ENCODE assay signal across 2 cellular contexts in the genomic region with DNA sequence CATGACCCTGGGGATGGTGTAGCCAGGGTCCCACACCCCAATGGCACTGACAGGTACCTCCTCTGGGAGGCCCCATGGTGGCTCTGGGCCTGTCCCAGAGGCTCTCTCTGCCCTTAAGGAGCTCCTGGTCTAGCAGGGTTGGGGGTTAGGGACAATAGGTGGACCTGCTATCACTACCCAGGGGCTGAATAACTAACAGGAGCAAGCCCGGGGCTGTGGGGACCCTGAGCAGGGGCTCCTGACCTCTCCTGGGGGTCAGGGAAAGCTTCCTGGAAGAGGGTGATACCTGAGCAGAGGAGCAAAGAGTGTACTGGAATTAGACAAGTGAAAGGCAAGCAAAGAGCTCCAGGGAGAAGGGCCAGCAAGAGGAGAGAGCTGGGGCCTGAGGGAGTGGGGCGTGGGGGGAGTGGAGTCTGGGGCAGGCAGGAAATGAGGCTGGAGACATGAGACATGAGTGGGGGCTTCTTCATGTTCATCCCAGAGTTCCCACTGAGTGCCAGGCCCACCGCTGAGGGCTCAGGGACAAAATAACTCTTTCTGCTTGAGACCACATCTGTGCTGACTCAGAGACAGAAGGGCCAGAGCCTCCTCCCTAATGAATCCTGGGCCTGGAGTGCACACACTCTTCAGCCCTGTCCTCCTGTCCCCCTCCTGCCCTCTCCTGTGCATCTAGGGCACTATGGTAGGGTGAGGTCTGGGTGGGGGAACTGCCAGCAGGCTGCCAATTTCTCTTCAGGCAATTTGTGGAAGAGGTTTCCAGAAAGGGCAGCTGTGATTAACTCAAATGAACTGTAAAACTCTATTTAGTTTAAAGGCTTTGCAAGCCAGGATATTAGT.
A peak's percentile ranks its signal among the peaks of the same experiment; 100 is the strongest.
TF ChIP-seq lines count a peak whose summit lies in the region.

No MANE protein-coding gene starts in this region.

TF ChIP-seq in SK-N-SH, 30 proteins besides CTCF, POLR2A, EP300 and RAD21 (continued from another document):
- peak; percentile 28 for TF ChIP-seq CHD2 (IDR thresholded peaks at IDR 0.05; ENCODE audit: low read length, partially characterized antibody)
- TF ChIP-seq SMC3 (IDR thresholded peaks at IDR 0.05; ENCODE audit: low read depth, low read length), result peak; percentile 4; the same call in 1 of the 2 replicates

TF ChIP-seq in SK-N-SH treated with all-trans-retinoic acid at 6 μM for 48 hours, 23 proteins besides CTCF, POLR2A, EP300 and RAD21 (continued from another document):
- TF ChIP-seq, protein P1, sequence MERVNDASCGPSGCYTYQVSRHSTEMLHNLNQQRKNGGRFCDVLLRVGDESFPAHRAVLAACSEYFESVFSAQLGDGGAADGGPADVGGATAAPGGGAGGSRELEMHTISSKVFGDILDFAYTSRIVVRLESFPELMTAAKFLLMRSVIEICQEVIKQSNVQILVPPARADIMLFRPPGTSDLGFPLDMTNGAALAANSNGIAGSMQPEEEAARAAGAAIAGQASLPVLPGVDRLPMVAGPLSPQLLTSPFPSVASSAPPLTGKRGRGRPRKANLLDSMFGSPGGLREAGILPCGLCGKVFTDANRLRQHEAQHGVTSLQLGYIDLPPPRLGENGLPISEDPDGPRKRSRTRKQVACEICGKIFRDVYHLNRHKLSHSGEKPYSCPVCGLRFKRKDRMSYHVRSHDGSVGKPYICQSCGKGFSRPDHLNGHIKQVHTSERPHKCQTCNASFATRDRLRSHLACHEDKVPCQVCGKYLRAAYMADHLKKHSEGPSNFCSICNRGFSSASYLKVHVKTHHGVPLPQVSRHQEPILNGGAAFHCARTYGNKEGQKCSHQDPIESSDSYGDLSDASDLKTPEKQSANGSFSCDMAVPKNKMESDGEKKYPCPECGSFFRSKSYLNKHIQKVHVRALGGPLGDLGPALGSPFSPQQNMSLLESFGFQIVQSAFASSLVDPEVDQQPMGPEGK (CRISPR knock-in tag; IDR thresholded peaks at IDR 0.05; ENCODE audit: borderline replicate concordance), result no peak
- TF ChIP-seq ARNTL (CRISPR knock-in tag; IDR thresholded peaks at IDR 0.05; ENCODE audit: borderline replicate concordance, low read depth) (no peak), OSR1 (CRISPR knock-in tag; IDR thresholded peaks at IDR 0.05) (no peak), ESRRG (CRISPR knock-in tag; IDR thresholded peaks at IDR 0.05) (no peak), TOX (CRISPR knock-in tag; IDR thresholded peaks at IDR 0.05; ENCODE audit: borderline replicate concordance) (no peak), ZC3H10 (CRISPR knock-in tag; IDR thresholded peaks at IDR 0.05) (no peak), TCF4 (CRISPR knock-in tag; IDR thresholded peaks at IDR 0.05; ENCODE audit: borderline replicate concordance) (no peak), CSDC2 (CRISPR knock-in tag; IDR thresholded peaks at IDR 0.05) (no peak), ZFP30 (CRISPR knock-in tag; IDR thresholded peaks at IDR 0.05) (no peak), GLIS3 (CRISPR knock-in tag; IDR thresholded peaks at IDR 0.05) (no peak), ZNF8 (CRISPR knock-in tag; IDR thresholded peaks at IDR 0.05) (no peak)
- TF ChIP-seq, protein P2, sequence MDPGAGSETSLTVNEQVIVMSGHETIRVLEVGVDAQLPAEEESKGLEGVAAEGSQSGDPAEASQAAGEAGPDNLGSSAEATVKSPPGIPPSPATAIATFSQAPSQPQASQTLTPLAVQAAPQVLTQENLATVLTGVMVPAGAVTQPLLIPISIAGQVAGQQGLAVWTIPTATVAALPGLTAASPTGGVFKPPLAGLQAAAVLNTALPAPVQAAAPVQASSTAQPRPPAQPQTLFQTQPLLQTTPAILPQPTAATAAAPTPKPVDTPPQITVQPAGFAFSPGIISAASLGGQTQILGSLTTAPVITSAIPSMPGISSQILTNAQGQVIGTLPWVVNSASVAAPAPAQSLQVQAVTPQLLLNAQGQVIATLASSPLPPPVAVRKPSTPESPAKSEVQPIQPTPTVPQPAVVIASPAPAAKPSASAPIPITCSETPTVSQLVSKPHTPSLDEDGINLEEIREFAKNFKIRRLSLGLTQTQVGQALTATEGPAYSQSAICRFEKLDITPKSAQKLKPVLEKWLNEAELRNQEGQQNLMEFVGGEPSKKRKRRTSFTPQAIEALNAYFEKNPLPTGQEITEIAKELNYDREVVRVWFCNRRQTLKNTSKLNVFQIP (CRISPR knock-in tag; IDR thresholded peaks at IDR 0.05; ENCODE audit: borderline replicate concordance, low read depth), result no peak
- TF ChIP-seq, protein P3, sequence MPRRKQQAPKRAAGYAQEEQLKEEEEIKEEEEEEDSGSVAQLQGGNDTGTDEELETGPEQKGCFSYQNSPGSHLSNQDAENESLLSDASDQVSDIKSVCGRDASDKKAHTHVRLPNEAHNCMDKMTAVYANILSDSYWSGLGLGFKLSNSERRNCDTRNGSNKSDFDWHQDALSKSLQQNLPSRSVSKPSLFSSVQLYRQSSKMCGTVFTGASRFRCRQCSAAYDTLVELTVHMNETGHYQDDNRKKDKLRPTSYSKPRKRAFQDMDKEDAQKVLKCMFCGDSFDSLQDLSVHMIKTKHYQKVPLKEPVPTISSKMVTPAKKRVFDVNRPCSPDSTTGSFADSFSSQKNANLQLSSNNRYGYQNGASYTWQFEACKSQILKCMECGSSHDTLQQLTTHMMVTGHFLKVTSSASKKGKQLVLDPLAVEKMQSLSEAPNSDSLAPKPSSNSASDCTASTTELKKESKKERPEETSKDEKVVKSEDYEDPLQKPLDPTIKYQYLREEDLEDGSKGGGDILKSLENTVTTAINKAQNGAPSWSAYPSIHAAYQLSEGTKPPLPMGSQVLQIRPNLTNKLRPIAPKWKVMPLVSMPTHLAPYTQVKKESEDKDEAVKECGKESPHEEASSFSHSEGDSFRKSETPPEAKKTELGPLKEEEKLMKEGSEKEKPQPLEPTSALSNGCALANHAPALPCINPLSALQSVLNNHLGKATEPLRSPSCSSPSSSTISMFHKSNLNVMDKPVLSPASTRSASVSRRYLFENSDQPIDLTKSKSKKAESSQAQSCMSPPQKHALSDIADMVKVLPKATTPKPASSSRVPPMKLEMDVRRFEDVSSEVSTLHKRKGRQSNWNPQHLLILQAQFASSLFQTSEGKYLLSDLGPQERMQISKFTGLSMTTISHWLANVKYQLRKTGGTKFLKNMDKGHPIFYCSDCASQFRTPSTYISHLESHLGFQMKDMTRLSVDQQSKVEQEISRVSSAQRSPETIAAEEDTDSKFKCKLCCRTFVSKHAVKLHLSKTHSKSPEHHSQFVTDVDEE (CRISPR knock-in tag; IDR thresholded peaks at IDR 0.05), result no peak
- TF ChIP-seq, protein P4, sequence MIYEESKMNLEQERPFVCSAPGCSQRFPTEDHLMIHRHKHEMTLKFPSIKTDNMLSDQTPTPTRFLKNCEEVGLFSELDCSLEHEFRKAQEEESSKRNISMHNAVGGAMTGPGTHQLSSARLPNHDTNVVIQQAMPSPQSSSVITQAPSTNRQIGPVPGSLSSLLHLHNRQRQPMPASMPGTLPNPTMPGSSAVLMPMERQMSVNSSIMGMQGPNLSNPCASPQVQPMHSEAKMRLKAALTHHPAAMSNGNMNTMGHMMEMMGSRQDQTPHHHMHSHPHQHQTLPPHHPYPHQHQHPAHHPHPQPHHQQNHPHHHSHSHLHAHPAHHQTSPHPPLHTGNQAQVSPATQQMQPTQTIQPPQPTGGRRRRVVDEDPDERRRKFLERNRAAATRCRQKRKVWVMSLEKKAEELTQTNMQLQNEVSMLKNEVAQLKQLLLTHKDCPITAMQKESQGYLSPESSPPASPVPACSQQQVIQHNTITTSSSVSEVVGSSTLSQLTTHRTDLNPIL (CRISPR knock-in tag; IDR thresholded peaks at IDR 0.05; ENCODE audit: low read depth), result no peak
